Comparison of ENCODE assay signal across 25 cellular contexts in the genomic region with DNA sequence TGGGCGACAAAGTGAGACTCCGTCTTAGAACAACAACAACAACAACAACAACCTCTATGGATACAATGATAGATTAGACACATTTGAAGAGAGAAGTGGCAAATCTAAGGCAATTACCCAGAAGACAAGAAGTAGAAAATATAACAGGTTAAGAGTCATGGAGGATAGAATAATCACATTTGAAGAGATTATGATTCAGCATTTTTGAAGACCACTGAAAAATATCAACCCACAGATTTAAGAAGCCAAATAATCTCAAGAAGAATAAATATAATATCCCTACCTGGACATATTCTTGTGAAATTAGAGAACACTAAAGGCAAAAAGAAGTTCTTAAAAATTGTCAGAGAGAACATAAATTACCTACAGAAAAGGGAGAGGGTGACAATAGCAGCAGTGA. TPM values are rescaled to one million over a fixed set of nuclear protein-coding genes. Genes with fewer than 3 reads are reported as not detected.
"Had no signal": no experiment of that assay in that cellular context is flagged by ENCODE, and none has a peak within 500 bp of the region (broad histone marks: within the 10 kb centered on the region; RNA-seq: fewer than 3 reads in every experiment).

No MANE protein-coding gene starts in this region.

- H3K79me2 ChIP-seq: hepatocyte had no signal

- H3K36me3 Mint-ChIP-seq: neural progenitor cell had no signal

- H3K4me1 Mint-ChIP-seq: endodermal cell, neural progenitor cell had no signal

- H3K27me3 Mint-ChIP-seq: naive thymus-derived CD8-positive, alpha-beta T cell; progenitor cell of endocrine pancreas had no signal

- H3K9me3 Mint-ChIP-seq: endodermal cell; naive thymus-derived CD8-positive, alpha-beta T cell; neural progenitor cell had no signal

- H3K4me2 ChIP-seq: hepatocyte, neural progenitor cell had no signal

- H3K27ac ChIP-seq: colonic mucosa, hepatocyte, left ventricle myocardium inferior, neural progenitor cell, pancreas, thyroid gland, upper lobe of right lung, vagina had no signal

- H3K27me3 ChIP-seq: colonic mucosa, hepatocyte, neural progenitor cell, pancreas, thyroid gland, upper lobe of right lung, vagina had no signal

- ATAC-seq: left cardiac atrium; naive thymus-derived CD8-positive, alpha-beta T cell; pancreas; upper lobe of right lung had no signal

- H3K9ac ChIP-seq: neural progenitor cell had no signal

- H3K4me3 Mint-ChIP-seq: endodermal cell, neural progenitor cell had no signal

- FAIRE-seq: kidney, pancreas, small intestine had no signal

- H3K4me3 ChIP-seq: colonic mucosa, hepatocyte, left ventricle myocardium inferior, lung, neural progenitor cell, pancreas, thyroid gland, upper lobe of right lung, vagina had no signal

- H3K4me1 ChIP-seq: colonic mucosa, left ventricle myocardium inferior, neural progenitor cell, pancreas, thyroid gland, upper lobe of right lung, vagina had no signal

- H2AFZ ChIP-seq: hepatocyte, neural progenitor cell had no signal

- H3K27ac Mint-ChIP-seq: endodermal cell, neural progenitor cell, progenitor cell of endocrine pancreas had no signal

- DNase-seq: colonic mucosa; endodermal cell; foreskin melanocyte; head of caudate nucleus; kidney; left cardiac atrium; left ventricle myocardium inferior; mesendoderm; naive thymus-derived CD8-positive, alpha-beta T cell; nucleus accumbens; pancreas; right cardiac atrium; small intestine; stimulated activated CD4-positive, alpha-beta T cell treated with anti-CD3 and anti-CD28 coated beads, Interleukin-12 subunit alpha, Interleukin-12 subunit beta, amount 100 ng/mL, for 4 hours; stimulated activated naive CD4-positive, alpha-beta T cell treated with Interleukin-2 at 50 U/mL for 16 hours; thyroid gland; upper lobe of right lung had no signal

- H3K9me3 ChIP-seq: colonic mucosa, left ventricle myocardium inferior, pancreas, thyroid gland, upper lobe of right lung, vagina had no signal

- H3K36me3 ChIP-seq: colonic mucosa, left ventricle myocardium inferior, neural progenitor cell, pancreas, thyroid gland, upper lobe of right lung, vagina had no signal

RNA-seq across cellular contexts. Expression of gene LDHC, which starts 7.9 kb away (rescaled TPM):
- total RNA-seq: kidney; left cardiac atrium; left ventricle myocardium inferior; lung; mononuclear cell; naive thymus-derived CD8-positive, alpha-beta T cell; upper lobe of right lung; vagina had no signal

RNA-seq across cellular contexts. Expression of gene LDHAL6A, which starts 35.6 kb away (rescaled TPM):
- total RNA-seq: colonic mucosa, dermis blood vessel endothelial cell, endodermal cell, hepatocyte, kidney, left cardiac atrium, left ventricle myocardium inferior, lung, pancreas, progenitor cell of endocrine pancreas, thyroid gland, upper lobe of right lung, vagina had no signal
- polyA plus RNA-seq: esophagus, lung had no signal
